Comparison of ENCODE assay signal across 8 cellular contexts in the genomic region with DNA sequence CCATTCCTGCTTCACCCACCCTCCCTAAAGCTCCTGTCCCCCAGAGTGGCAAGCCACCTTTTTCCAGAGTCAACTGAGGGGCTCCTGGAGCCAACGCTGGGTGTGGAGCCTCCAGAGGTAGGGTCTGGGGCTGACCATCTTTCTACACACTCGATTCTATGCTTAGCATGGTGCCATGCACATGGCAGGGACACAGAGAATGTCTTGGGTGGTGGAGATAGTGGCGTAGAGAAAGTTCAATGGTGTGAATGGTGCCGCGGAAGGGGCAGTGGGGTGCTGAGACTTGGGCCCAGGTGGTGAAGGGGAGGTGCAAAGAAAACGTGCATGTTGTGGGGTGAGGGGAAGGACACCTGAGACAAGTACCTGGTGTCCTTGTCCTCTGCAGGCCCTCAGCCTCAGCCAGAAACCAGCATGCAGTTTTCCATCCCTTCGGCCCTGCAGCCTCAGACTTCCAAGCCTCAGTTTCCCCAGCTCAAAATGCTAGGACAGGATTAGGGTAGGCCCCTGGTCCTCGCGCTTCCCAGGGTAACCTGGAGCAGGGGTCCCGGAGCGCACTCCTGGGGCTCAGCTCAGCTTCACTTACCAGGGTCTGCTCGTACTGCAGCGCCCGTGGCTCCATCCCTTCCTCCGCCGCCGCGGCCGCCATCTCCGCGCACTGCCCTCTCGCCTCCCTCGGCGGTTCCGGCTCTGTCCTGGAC.
DNase-seq lines count a peak whose midpoint lies in the region; ATAC-seq and TF ChIP-seq lines count a peak whose summit lies in the region.

No MANE protein-coding gene starts in this region.

- peaks cover 24% of the 10 kb centered on the region for H3K4me1 ChIP-seq in ACC112 (ENCODE audit: control insufficient read depth, insufficient read depth, low read length, unreplicated experiment)

- H2AFZ ChIP-seq in ACC112 (ENCODE audit: low read length, unreplicated experiment), result peak overlapping the region; percentile 69

- no peaks in the 10 kb centered on the region for H3K27me3 ChIP-seq in ACC112 (ENCODE audit: insufficient read depth, low read length)

- ATAC-seq in GM21390 (IDR thresholded peaks at IDR 0.05; ENCODE audit: unreplicated experiment) (peak; percentile 4), SK-N-SH treated with all-trans-retinoic acid at 6 μM for 48 hours (peak; percentile 0), GM21786 (IDR thresholded peaks at IDR 0.05; ENCODE audit: unreplicated experiment) (no peak), GM21737 (IDR thresholded peaks at IDR 0.05; ENCODE audit: unreplicated experiment) (no peak)

- peaks cover 33% of the 10 kb centered on the region for H3K79me2 ChIP-seq in ACC112 (ENCODE audit: control insufficient read depth, insufficient read depth, low read length, unreplicated experiment)

- H3K4me3 ChIP-seq in ACC112 (ENCODE audit: low read depth, low read length) (peak overlapping the region; percentile 79), foreskin fibroblast (ENCODE audit: low read depth in 1 of 2, low read length in 2 of 2) (peak overlapping the region; percentile 62 to 73), skeletal muscle cell (ENCODE audit: low read depth, low read length) (peak overlapping the region; percentile 85)

- TF ChIP-seq CTCF in foreskin fibroblast (IDR thresholded peaks at IDR 0.05; ENCODE audit: low read depth, low read length), result no peak

- H3K36me3 ChIP-seq in ACC112 (ENCODE audit: insufficient read depth, low read length), result peaks cover 12% of the 10 kb centered on the region

- DNase-seq in foreskin fibroblast, result no peak
- DNase-seq in skeletal muscle cell (ENCODE audit: low read depth), result no peak
- DNase-seq in DMS79 (lab: John Stamatoyannopoulos, UW), result no peak

- H3K27ac ChIP-seq in ACC112 (ENCODE audit: low read depth, low read length), result peak overlapping the region; percentile 97; the same call in 1 of the 2 replicates

TF ChIP-seq in SK-N-SH treated with all-trans-retinoic acid at 6 μM for 48 hours, 23 proteins besides CTCF, POLR2A, EP300 and RAD21:
- TF ChIP-seq RARB (CRISPR knock-in tag; IDR thresholded peaks at IDR 0.05) (no peak), ZNF70 (CRISPR knock-in tag; IDR thresholded peaks at IDR 0.05) (no peak), ZNF565 (CRISPR knock-in tag; conservative IDR thresholded peaks at IDR 0.05; ENCODE audit: low read depth) (no peak)
- TF ChIP-seq, protein P1, sequence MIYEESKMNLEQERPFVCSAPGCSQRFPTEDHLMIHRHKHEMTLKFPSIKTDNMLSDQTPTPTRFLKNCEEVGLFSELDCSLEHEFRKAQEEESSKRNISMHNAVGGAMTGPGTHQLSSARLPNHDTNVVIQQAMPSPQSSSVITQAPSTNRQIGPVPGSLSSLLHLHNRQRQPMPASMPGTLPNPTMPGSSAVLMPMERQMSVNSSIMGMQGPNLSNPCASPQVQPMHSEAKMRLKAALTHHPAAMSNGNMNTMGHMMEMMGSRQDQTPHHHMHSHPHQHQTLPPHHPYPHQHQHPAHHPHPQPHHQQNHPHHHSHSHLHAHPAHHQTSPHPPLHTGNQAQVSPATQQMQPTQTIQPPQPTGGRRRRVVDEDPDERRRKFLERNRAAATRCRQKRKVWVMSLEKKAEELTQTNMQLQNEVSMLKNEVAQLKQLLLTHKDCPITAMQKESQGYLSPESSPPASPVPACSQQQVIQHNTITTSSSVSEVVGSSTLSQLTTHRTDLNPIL (CRISPR knock-in tag; IDR thresholded peaks at IDR 0.05; ENCODE audit: low read depth), result no peak

Comparison
In these comparisons a context has a peak if more than half of its experiments do, and no peak if none do; other contexts are left out.
1. ATAC-seq: peak in GM21390 (single experiment) and SK-N-SH treated with all-trans-retinoic acid at 6 μM for 48 hours (single experiment); none in GM21786 (single experiment) and GM21737 (single experiment).
2. Peak in every context shown above with its lines, with median percentiles within 50 percentile points of each other: H3K4me3 ChIP-seq.